In genomic region chr7:152463714-152464311, GRCh38 we compare ENCODE assay signal across 1 cellular context.
TF ChIP-seq lines count a peak whose summit lies in the region.

No MANE protein-coding gene starts in this region.

TF ChIP-seq in SK-N-SH, 30 proteins besides CTCF, POLR2A, EP300 and RAD21 (continued from another document):
- TF ChIP-seq USF1 (IDR thresholded peaks at IDR 0.05; ENCODE audit: borderline replicate concordance, low read depth) (peak; percentile 83), GATA2 (CRISPR knock-in tag; IDR thresholded peaks at IDR 0.05) (no peak), NFIC (IDR thresholded peaks at IDR 0.05; ENCODE audit: borderline replicate concordance) (peak; percentile 80), TEAD4 (IDR thresholded peaks at IDR 0.05; ENCODE audit: borderline replicate concordance, insufficient read depth) (no peak), USF2 (IDR thresholded peaks at IDR 0.05; ENCODE audit: borderline replicate concordance, low read depth, low read length) (no peak; the same call in 1 of the 2 replicates), IRF3 (IDR thresholded peaks at IDR 0.05; ENCODE audit: low read depth, low read length) (no peak), REST (IDR thresholded peaks at IDR 0.05; ENCODE audit: low read depth, low read length) (no peak; the same call in 1 of the 2 replicates), JUND (IDR thresholded peaks at IDR 0.05) (no peak), NRF1 (IDR thresholded peaks at IDR 0.05; ENCODE audit: low read depth, low read length) (no peak), EZH2phosphoT487 (IDR thresholded peaks at IDR 0.05; ENCODE audit: borderline replicate concordance, low read depth) (no peak), YY1 (IDR thresholded peaks at IDR 0.05; ENCODE audit: low read depth) (0 out of 2 replicates have a peak, but pooled peaks have one; percentile 23), POLR2AphosphoS5 (IDR thresholded peaks at IDR 0.05; ENCODE audit: low read depth, low read length) (peak; percentile 10), RCOR1 (IDR thresholded peaks at IDR 0.05; ENCODE audit: low read length) (no peak), SIN3A (IDR thresholded peaks at IDR 0.05; ENCODE audit: borderline replicate concordance, low read depth, low read length) (peak; percentile 98), FOSL2 (IDR thresholded peaks at IDR 0.05; ENCODE audit: borderline replicate concordance, low read depth) (no peak), RXRA (IDR thresholded peaks at IDR 0.05; ENCODE audit: borderline replicate concordance, low read depth) (no peak; the same call in 1 of the 2 replicates), RFX5 (IDR thresholded peaks at IDR 0.05; ENCODE audit: low read length) (peak; percentile 76)
TF ChIP-seq in SK-N-SH: peak in this region for 14.
